1 cellular context compared by ENCODE assay signal in the genomic region with DNA sequence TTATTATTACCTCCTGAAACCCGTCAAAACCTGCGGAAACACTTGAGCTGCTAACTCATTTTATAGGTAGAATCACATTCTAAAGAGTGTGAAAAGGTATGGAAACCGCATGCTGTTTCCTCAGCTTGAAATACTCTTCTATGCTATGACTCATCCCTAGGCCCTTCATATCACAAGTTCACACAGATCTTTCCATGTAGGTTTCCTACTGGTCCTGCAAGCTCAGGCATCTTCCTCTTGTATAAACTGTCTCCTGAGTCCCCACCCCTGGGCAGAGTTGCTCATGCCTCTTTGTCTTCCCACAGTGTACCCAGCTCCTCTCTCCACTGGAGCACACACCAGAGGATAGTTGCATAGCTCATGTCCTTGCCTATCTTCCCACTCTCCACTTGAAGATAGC.
TF ChIP-seq lines count a peak whose summit lies in the region.

No MANE protein-coding gene starts in this region.

TF ChIP-seq in K562, 482 proteins besides CTCF, POLR2A, EP300 and RAD21 (continued from another document):
- no peak for TF ChIP-seq GTF2B (IDR thresholded peaks at IDR 0.05; ENCODE audit: extremely low read depth, insufficient read length)
